ENCODE assay signal across 1 cellular context in genomic region chr19:48614436-48615144, GRCh38.
A peak's percentile ranks its signal among the peaks of the same experiment; 100 is the strongest.
TF ChIP-seq lines count a peak whose summit lies in the region.

FAM83E (minus strand) TSS chr19:48615076; CDS start chr19:48613372, 1,704 bp downstream.

TF ChIP-seq in HEK293, 187 proteins besides CTCF, POLR2A, EP300 and RAD21 (continued from another document):
- TF ChIP-seq ZNF280D (tag by site-specific recombination; IDR thresholded peaks at IDR 0.05) (no peak), PBX3 (CRISPR knock-in tag; IDR thresholded peaks at IDR 0.05) (no peak), ZNF10 (tag by site-specific recombination; IDR thresholded peaks at IDR 0.05) (peak; percentile 51; the same call in 1 of the 2 replicates), ZFP37 (tag by site-specific recombination; IDR thresholded peaks at IDR 0.05) (peak; percentile 77; the same call in 1 of the 2 replicates), ZBTB17 (tag by site-specific recombination; IDR thresholded peaks at IDR 0.05) (peak; percentile 25; the same call in 1 of the 2 replicates), ZNF423 (tag by site-specific recombination; IDR thresholded peaks at IDR 0.05) (peak; percentile 61; the same call in 1 of the 2 replicates), ZNF610 (tag by site-specific recombination; IDR thresholded peaks at IDR 0.05; ENCODE audit: borderline replicate concordance) (no peak), ZNF354C (tag by site-specific recombination; IDR thresholded peaks at IDR 0.05; ENCODE audit: borderline replicate concordance, low read depth) (no peak), ZSCAN4 (tag by site-specific recombination; IDR thresholded peaks at IDR 0.05) (no peak), ZNF600 (tag by site-specific recombination; IDR thresholded peaks at IDR 0.05) (peak; percentile 2; the same call in 1 of the 2 replicates), TRIM28 (IDR thresholded peaks at IDR 0.05; ENCODE audit: borderline replicate concordance, low read length) (no peak), ZNF174 (tag by site-specific recombination; IDR thresholded peaks at IDR 0.05) (no peak)
